1 cellular context compared by ENCODE assay signal in the genomic region with DNA sequence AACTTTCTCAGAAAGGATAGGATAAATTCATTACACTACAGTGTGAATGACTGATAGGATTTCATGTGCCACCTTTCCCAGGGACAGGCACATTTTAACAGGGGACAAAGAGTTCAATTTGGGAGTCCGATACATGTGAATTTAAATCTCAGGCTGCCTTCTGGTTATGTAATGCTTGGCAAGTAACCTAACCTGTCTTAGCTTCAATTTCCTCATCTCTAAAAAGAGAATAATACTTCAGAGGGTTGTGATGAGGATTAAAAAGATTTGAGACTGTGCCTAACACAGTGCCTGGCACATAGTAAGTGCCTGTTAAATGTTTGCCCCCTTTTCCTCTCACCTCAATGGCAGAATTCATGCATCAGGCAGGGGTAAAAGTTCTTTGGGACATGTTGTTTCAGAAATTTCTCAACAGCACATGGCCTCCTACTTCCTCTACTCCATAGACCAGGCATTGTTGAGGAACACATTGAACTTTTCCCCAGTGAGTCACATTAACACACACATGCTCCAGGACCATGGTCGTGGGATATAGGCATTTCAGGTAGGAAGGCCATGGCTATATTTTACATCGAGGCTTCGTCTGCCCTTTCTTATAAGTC.
TF ChIP-seq lines count a peak whose summit lies in the region.

No MANE protein-coding gene starts in this region.

TF ChIP-seq in HepG2, 621 proteins besides CTCF, POLR2A, EP300 and RAD21 (continued from another document and continues in another):
- TF ChIP-seq, protein P1, sequence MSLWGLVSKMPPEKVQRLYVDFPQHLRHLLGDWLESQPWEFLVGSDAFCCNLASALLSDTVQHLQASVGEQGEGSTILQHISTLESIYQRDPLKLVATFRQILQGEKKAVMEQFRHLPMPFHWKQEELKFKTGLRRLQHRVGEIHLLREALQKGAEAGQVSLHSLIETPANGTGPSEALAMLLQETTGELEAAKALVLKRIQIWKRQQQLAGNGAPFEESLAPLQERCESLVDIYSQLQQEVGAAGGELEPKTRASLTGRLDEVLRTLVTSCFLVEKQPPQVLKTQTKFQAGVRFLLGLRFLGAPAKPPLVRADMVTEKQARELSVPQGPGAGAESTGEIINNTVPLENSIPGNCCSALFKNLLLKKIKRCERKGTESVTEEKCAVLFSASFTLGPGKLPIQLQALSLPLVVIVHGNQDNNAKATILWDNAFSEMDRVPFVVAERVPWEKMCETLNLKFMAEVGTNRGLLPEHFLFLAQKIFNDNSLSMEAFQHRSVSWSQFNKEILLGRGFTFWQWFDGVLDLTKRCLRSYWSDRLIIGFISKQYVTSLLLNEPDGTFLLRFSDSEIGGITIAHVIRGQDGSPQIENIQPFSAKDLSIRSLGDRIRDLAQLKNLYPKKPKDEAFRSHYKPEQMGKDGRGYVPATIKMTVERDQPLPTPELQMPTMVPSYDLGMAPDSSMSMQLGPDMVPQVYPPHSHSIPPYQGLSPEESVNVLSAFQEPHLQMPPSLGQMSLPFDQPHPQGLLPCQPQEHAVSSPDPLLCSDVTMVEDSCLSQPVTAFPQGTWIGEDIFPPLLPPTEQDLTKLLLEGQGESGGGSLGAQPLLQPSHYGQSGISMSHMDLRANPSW (CRISPR knock-in tag; IDR thresholded peaks at IDR 0.05; ENCODE audit: borderline replicate concordance): no peak
- no peak for TF ChIP-seq WIZ (CRISPR knock-in tag; IDR thresholded peaks at IDR 0.05)
- TF ChIP-seq, protein P2, sequence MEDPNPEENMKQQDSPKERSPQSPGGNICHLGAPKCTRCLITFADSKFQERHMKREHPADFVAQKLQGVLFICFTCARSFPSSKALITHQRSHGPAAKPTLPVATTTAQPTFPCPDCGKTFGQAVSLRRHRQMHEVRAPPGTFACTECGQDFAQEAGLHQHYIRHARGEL (CRISPR knock-in tag; IDR thresholded peaks at IDR 0.05): no peak
- TF ChIP-seq ZNF354B (CRISPR knock-in tag; IDR thresholded peaks at IDR 0.05): no peak
- 0 out of 2 replicates have a peak, but pooled peaks have one; percentile 26 for TF ChIP-seq SIX4 (CRISPR knock-in tag; IDR thresholded peaks at IDR 0.05)
- TF ChIP-seq, protein P3, sequence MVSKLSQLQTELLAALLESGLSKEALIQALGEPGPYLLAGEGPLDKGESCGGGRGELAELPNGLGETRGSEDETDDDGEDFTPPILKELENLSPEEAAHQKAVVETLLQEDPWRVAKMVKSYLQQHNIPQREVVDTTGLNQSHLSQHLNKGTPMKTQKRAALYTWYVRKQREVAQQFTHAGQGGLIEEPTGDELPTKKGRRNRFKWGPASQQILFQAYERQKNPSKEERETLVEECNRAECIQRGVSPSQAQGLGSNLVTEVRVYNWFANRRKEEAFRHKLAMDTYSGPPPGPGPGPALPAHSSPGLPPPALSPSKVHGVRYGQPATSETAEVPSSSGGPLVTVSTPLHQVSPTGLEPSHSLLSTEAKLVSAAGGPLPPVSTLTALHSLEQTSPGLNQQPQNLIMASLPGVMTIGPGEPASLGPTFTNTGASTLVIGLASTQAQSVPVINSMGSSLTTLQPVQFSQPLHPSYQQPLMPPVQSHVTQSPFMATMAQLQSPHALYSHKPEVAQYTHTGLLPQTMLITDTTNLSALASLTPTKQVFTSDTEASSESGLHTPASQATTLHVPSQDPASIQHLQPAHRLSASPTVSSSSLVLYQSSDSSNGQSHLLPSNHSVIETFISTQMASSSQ (IDR thresholded peaks at IDR 0.05; ENCODE audit: low read depth): no peak
- TF ChIP-seq, protein P3 (CRISPR knock-in tag; IDR thresholded peaks at IDR 0.05; ENCODE audit: borderline replicate concordance): no peak
- no peak for TF ChIP-seq ZFP36 (IDR thresholded peaks at IDR 0.05; ENCODE audit: borderline replicate concordance, low read depth, low read length, partially characterized antibody)
- peak; percentile 57; the same call in 1 of the 2 replicates for TF ChIP-seq TBX2 (CRISPR knock-in tag; IDR thresholded peaks at IDR 0.05; ENCODE audit: borderline replicate concordance)
- TF ChIP-seq POGZ (CRISPR knock-in tag; IDR thresholded peaks at IDR 0.05): peak; percentile 83
- peak; percentile 97 for TF ChIP-seq ELF3 (CRISPR knock-in tag; IDR thresholded peaks at IDR 0.05)
- TF ChIP-seq CHD4 (IDR thresholded peaks at IDR 0.05; ENCODE audit: borderline replicate concordance, low read length): peak; percentile 85
- TF ChIP-seq, protein P4, sequence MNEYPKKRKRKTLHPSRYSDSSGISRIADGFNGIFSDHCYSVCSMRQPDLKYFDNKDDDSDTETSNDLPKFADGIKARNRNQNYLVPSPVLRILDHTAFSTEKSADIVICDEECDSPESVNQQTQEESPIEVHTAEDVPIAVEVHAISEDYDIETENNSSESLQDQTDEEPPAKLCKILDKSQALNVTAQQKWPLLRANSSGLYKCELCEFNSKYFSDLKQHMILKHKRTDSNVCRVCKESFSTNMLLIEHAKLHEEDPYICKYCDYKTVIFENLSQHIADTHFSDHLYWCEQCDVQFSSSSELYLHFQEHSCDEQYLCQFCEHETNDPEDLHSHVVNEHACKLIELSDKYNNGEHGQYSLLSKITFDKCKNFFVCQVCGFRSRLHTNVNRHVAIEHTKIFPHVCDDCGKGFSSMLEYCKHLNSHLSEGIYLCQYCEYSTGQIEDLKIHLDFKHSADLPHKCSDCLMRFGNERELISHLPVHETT (CRISPR knock-in tag; conservative IDR thresholded peaks at IDR 0.05): no peak
- TF ChIP-seq TCF7 (IDR thresholded peaks at IDR 0.05; ENCODE audit: low read depth): peak; percentile 52; the same call in 1 of the 2 replicates
- TF ChIP-seq ARNTL (CRISPR knock-in tag; IDR thresholded peaks at IDR 0.05): peak; percentile 87
- peak; percentile 76 for TF ChIP-seq NFIC (IDR thresholded peaks at IDR 0.05; ENCODE audit: low read length)
- no peak for TF ChIP-seq ZNF768 (CRISPR knock-in tag; IDR thresholded peaks at IDR 0.05)
- peak; percentile 54; the same call in 1 of the 2 replicates for TF ChIP-seq ZMAT3 (CRISPR knock-in tag; conservative IDR thresholded peaks at IDR 0.05)
- no peak for TF ChIP-seq SP2 (CRISPR knock-in tag; IDR thresholded peaks at IDR 0.05)
- TF ChIP-seq, protein P5, sequence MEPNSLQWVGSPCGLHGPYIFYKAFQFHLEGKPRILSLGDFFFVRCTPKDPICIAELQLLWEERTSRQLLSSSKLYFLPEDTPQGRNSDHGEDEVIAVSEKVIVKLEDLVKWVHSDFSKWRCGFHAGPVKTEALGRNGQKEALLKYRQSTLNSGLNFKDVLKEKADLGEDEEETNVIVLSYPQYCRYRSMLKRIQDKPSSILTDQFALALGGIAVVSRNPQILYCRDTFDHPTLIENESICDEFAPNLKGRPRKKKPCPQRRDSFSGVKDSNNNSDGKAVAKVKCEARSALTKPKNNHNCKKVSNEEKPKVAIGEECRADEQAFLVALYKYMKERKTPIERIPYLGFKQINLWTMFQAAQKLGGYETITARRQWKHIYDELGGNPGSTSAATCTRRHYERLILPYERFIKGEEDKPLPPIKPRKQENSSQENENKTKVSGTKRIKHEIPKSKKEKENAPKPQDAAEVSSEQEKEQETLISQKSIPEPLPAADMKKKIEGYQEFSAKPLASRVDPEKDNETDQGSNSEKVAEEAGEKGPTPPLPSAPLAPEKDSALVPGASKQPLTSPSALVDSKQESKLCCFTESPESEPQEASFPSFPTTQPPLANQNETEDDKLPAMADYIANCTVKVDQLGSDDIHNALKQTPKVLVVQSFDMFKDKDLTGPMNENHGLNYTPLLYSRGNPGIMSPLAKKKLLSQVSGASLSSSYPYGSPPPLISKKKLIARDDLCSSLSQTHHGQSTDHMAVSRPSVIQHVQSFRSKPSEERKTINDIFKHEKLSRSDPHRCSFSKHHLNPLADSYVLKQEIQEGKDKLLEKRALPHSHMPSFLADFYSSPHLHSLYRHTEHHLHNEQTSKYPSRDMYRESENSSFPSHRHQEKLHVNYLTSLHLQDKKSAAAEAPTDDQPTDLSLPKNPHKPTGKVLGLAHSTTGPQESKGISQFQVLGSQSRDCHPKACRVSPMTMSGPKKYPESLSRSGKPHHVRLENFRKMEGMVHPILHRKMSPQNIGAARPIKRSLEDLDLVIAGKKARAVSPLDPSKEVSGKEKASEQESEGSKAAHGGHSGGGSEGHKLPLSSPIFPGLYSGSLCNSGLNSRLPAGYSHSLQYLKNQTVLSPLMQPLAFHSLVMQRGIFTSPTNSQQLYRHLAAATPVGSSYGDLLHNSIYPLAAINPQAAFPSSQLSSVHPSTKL (CRISPR knock-in tag; IDR thresholded peaks at IDR 0.05): peak; percentile 91
- TF ChIP-seq, protein P6, sequence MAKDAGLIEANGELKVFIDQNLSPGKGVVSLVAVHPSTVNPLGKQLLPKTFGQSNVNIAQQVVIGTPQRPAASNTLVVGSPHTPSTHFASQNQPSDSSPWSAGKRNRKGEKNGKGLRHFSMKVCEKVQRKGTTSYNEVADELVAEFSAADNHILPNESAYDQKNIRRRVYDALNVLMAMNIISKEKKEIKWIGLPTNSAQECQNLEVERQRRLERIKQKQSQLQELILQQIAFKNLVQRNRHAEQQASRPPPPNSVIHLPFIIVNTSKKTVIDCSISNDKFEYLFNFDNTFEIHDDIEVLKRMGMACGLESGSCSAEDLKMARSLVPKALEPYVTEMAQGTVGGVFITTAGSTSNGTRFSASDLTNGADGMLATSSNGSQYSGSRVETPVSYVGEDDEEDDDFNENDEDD (CRISPR knock-in tag; IDR thresholded peaks at IDR 0.05; ENCODE audit: borderline replicate concordance): peak; percentile 86; the same call in 1 of the 2 replicates
- no peak for TF ChIP-seq HOXA7 (CRISPR knock-in tag; IDR thresholded peaks at IDR 0.05)
- TF ChIP-seq ZNF644 (CRISPR knock-in tag; IDR thresholded peaks at IDR 0.05; ENCODE audit: low read depth): peak; percentile 85
- TF ChIP-seq ZSCAN31 (CRISPR knock-in tag; IDR thresholded peaks at IDR 0.05; ENCODE audit: low read depth): 0 out of 2 replicates have a peak, but pooled peaks have one; percentile 17
- peak; percentile 96 for TF ChIP-seq ETV5 (CRISPR knock-in tag; IDR thresholded peaks at IDR 0.05; ENCODE audit: borderline replicate concordance)
- no peak for TF ChIP-seq KAT2B (IDR thresholded peaks at IDR 0.05; ENCODE audit: borderline replicate concordance, low read depth, low read length)
- TF ChIP-seq RXRA (CRISPR knock-in tag; IDR thresholded peaks at IDR 0.05): peak; percentile 89; the same call in 1 of the 2 replicates
- TF ChIP-seq ZSCAN20 (CRISPR knock-in tag; IDR thresholded peaks at IDR 0.05; ENCODE audit: borderline replicate concordance): no peak
- TF ChIP-seq ZBTB20 (CRISPR knock-in tag; IDR thresholded peaks at IDR 0.05; ENCODE audit: borderline replicate concordance, low read depth): no peak
- TF ChIP-seq HMG20A (CRISPR knock-in tag; IDR thresholded peaks at IDR 0.05; ENCODE audit: borderline replicate concordance): peak; percentile 66; the same call in 1 of the 2 replicates
- TF ChIP-seq ZKSCAN1 (IDR thresholded peaks at IDR 0.05; ENCODE audit: low read length): peak; percentile 90
- no peak for TF ChIP-seq NFE2 (CRISPR knock-in tag; IDR thresholded peaks at IDR 0.05)
- 0 out of 2 replicates have a peak, but pooled peaks have one; percentile 85 for TF ChIP-seq IRF2 (CRISPR knock-in tag; IDR thresholded peaks at IDR 0.05)
- TF ChIP-seq HOXA3 (CRISPR knock-in tag; IDR thresholded peaks at IDR 0.05): peak; percentile 63; the same call in 1 of the 2 replicates
